In the genomic region with DNA sequence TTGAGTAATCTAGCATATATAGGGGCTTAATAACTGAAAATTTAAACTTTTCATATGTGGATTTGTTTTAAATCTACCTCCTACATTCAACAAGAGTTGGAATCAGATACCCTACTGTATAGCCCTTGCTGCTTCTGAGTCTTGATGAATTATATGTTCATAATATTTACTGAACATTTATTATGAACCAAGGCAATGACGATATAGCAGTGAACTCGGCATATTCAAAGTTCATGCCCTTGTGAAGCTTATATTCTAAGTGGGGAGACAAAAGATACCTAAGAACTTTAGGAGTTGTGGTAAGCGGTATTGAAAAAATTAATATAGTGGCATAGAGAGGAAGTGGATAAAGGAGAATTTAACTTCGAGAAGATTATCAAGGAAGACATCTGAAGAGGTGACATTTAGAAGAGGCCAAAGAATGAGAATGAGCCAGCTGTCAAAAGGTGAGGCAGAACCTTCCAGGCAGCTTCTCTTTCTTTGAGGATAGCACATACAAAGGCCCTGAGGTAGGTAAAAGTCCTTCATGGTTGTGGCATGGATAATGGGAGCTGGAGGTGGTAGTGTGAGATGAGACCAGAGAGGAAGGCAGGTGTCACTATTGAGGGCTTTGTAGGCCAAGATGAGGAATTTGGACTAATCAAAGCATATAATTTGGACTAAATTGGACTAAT, we compare ENCODE assay signal across 2 cellular contexts.
A peak's percentile ranks its signal among the peaks of the same experiment; 100 is the strongest.
TF ChIP-seq lines count a peak whose summit lies in the region.

No MANE protein-coding gene starts in this region.

TF ChIP-seq in K562, 482 proteins besides CTCF, POLR2A, EP300 and RAD21:
- TF ChIP-seq RBM25 (IDR thresholded peaks at IDR 0.05; ENCODE audit: low read depth, low read length, severe bottlenecking) (peak; percentile 18), DIDO1 (tag; IDR thresholded peaks at IDR 0.05; ENCODE audit: low read depth) (no peak)
TF ChIP-seq in K562: peak in this region for 1.

TF ChIP-seq in GM23338, 12 proteins besides CTCF, POLR2A, EP300 and RAD21:
- TF ChIP-seq JUNB (IDR thresholded peaks at IDR 0.05; ENCODE audit: unreplicated experiment), result no peak
- TF ChIP-seq STAT1 (IDR thresholded peaks at IDR 0.05; ENCODE audit: unreplicated experiment), result no peak
- TF ChIP-seq ZNF331 (CRISPR knock-in tag; IDR thresholded peaks at IDR 0.05; ENCODE audit: low read depth), result no peak
- no peak for TF ChIP-seq POLR2AphosphoS5 (IDR thresholded peaks at IDR 0.05; ENCODE audit: low read depth)
- TF ChIP-seq, protein P1, sequence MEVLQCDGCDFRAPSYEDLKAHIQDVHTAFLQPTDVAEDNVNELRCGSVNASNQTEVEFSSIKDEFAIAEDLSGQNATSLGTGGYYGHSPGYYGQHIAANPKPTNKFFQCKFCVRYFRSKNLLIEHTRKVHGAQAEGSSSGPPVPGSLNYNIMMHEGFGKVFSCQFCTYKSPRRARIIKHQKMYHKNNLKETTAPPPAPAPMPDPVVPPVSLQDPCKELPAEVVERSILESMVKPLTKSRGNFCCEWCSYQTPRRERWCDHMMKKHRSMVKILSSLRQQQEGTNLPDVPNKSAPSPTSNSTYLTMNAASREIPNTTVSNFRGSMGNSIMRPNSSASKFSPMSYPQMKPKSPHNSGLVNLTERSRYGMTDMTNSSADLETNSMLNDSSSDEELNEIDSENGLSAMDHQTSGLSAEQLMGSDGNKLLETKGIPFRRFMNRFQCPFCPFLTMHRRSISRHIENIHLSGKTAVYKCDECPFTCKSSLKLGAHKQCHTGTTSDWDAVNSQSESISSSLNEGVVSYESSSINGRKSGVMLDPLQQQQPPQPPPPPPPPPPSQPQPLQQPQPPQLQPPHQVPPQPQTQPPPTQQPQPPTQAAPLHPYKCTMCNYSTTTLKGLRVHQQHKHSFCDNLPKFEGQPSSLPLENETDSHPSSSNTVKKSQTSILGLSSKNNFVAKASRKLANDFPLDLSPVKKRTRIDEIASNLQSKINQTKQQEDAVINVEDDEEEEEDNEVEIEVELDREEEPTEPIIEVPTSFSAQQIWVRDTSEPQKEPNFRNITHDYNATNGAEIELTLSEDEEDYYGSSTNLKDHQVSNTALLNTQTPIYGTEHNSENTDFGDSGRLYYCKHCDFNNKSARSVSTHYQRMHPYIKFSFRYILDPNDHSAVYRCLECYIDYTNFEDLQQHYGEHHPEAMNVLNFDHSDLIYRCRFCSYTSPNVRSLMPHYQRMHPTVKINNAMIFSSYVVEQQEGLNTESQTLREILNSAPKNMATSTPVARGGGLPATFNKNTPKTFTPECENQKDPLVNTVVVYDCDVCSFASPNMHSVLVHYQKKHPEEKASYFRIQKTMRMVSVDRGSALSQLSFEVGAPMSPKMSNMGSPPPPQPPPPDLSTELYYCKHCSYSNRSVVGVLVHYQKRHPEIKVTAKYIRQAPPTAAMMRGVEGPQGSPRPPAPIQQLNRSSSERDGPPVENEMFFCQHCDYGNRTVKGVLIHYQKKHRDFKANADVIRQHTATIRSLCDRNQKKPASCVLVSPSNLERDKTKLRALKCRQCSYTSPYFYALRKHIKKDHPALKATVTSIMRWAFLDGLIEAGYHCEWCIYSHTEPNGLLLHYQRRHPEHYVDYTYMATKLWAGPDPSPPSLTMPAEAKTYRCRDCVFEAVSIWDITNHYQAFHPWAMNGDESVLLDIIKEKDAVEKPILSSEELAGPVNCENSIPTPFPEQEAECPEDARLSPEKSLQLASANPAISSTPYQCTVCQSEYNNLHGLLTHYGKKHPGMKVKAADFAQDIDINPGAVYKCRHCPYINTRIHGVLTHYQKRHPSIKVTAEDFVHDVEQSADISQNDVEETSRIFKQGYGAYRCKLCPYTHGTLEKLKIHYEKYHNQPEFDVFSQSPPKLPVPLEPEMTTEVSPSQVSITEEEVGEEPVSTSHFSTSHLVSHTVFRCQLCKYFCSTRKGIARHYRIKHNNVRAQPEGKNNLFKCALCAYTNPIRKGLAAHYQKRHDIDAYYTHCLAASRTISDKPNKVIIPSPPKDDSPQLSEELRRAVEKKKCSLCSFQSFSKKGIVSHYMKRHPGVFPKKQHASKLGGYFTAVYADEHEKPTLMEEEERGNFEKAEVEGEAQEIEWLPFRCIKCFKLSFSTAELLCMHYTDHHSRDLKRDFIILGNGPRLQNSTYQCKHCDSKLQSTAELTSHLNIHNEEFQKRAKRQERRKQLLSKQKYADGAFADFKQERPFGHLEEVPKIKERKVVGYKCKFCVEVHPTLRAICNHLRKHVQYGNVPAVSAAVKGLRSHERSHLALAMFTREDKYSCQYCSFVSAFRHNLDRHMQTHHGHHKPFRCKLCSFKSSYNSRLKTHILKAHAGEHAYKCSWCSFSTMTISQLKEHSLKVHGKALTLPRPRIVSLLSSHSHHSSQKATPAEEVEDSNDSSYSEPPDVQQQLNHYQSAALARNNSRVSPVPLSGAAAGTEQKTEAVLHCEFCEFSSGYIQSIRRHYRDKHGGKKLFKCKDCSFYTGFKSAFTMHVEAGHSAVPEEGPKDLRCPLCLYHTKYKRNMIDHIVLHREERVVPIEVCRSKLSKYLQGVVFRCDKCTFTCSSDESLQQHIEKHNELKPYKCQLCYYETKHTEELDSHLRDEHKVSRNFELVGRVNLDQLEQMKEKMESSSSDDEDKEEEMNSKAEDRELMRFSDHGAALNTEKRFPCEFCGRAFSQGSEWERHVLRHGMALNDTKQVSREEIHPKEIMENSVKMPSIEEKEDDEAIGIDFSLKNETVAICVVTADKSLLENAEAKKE (CRISPR knock-in tag; IDR thresholded peaks at IDR 0.05), result no peak
- TF ChIP-seq, protein P2, sequence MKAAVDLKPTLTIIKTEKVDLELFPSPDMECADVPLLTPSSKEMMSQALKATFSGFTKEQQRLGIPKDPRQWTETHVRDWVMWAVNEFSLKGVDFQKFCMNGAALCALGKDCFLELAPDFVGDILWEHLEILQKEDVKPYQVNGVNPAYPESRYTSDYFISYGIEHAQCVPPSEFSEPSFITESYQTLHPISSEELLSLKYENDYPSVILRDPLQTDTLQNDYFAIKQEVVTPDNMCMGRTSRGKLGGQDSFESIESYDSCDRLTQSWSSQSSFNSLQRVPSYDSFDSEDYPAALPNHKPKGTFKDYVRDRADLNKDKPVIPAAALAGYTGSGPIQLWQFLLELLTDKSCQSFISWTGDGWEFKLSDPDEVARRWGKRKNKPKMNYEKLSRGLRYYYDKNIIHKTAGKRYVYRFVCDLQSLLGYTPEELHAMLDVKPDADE (IDR thresholded peaks at IDR 0.05), result no peak
- no peak for TF ChIP-seq EZH2phosphoT487 (IDR thresholded peaks at IDR 0.05; ENCODE audit: unreplicated experiment)
- TF ChIP-seq, protein P3, sequence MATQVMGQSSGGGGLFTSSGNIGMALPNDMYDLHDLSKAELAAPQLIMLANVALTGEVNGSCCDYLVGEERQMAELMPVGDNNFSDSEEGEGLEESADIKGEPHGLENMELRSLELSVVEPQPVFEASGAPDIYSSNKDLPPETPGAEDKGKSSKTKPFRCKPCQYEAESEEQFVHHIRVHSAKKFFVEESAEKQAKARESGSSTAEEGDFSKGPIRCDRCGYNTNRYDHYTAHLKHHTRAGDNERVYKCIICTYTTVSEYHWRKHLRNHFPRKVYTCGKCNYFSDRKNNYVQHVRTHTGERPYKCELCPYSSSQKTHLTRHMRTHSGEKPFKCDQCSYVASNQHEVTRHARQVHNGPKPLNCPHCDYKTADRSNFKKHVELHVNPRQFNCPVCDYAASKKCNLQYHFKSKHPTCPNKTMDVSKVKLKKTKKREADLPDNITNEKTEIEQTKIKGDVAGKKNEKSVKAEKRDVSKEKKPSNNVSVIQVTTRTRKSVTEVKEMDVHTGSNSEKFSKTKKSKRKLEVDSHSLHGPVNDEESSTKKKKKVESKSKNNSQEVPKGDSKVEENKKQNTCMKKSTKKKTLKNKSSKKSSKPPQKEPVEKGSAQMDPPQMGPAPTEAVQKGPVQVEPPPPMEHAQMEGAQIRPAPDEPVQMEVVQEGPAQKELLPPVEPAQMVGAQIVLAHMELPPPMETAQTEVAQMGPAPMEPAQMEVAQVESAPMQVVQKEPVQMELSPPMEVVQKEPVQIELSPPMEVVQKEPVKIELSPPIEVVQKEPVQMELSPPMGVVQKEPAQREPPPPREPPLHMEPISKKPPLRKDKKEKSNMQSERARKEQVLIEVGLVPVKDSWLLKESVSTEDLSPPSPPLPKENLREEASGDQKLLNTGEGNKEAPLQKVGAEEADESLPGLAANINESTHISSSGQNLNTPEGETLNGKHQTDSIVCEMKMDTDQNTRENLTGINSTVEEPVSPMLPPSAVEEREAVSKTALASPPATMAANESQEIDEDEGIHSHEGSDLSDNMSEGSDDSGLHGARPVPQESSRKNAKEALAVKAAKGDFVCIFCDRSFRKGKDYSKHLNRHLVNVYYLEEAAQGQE (IDR thresholded peaks at IDR 0.05; ENCODE audit: unreplicated experiment), result no peak
- no peak for TF ChIP-seq ZNF114 (CRISPR knock-in tag; IDR thresholded peaks at IDR 0.05)
- no peak for TF ChIP-seq NANOG (IDR thresholded peaks at IDR 0.05; ENCODE audit: borderline replicate concordance)
- TF ChIP-seq EZH2 (IDR thresholded peaks at IDR 0.05; ENCODE audit: low read depth, unreplicated experiment), result no peak
- no peak for TF ChIP-seq CREB1 (CRISPR knock-in tag; IDR thresholded peaks at IDR 0.05; ENCODE audit: low read depth)
TF ChIP-seq in GM23338: peak in this region for 0.
